1 cellular context compared by ENCODE assay signal in the genomic region with DNA sequence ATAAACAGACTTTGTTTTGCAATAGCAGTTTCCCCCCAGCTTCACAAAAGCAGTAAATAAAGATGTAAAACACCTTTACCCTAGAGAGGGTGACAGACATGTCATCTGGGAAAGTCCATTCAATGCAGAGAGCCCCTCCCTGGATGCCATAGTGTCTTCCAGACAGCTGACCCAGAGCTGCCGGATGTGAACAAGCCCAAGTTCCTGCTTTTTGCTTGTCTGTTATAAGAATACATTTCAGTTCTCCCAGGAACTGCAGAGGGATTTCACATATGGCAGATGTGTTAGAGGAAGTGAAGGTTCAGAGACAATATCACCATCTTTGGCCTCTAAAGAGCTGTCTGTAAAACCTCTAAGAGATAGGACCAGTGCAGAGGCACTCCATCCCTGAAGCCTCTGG.
TF ChIP-seq lines count a peak whose summit lies in the region.

No MANE protein-coding gene starts in this region.

TF ChIP-seq in K562, 482 proteins besides CTCF, POLR2A, EP300 and RAD21:
- TF ChIP-seq, protein P1, sequence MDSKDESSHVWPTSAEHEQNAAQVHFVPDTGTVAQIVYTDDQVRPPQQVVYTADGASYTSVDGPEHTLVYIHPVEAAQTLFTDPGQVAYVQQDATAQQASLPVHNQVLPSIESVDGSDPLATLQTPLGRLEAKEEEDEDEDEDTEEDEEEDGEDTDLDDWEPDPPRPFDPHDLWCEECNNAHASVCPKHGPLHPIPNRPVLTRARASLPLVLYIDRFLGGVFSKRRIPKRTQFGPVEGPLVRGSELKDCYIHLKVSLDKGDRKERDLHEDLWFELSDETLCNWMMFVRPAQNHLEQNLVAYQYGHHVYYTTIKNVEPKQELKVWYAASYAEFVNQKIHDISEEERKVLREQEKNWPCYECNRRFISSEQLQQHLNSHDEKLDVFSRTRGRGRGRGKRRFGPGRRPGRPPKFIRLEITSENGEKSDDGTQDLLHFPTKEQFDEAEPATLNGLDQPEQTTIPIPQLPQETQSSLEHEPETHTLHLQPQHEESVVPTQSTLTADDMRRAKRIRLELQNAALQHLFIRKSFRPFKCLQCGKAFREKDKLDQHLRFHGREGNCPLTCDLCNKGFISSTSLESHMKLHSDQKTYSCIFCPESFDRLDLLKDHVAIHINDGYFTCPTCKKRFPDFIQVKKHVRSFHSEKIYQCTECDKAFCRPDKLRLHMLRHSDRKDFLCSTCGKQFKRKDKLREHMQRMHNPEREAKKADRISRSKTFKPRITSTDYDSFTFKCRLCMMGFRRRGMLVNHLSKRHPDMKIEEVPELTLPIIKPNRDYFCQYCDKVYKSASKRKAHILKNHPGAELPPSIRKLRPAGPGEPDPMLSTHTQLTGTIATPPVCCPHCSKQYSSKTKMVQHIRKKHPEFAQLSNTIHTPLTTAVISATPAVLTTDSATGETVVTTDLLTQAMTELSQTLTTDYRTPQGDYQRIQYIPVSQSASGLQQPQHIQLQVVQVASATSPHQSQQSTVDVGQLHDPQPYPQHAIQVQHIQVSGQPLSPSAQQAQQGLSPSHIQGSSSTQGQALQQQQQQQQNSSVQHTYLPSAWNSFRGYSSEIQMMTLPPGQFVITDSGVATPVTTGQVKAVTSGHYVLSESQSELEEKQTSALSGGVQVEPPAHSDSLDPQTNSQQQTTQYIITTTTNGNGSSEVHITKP (IDR thresholded peaks at IDR 0.05; ENCODE audit: partially characterized antibody): peak; percentile 9
- TF ChIP-seq ZNF695 (CRISPR knock-in tag; IDR thresholded peaks at IDR 0.05): no peak
